Comparison of ENCODE assay signal across 1 cellular context in the genomic region with DNA sequence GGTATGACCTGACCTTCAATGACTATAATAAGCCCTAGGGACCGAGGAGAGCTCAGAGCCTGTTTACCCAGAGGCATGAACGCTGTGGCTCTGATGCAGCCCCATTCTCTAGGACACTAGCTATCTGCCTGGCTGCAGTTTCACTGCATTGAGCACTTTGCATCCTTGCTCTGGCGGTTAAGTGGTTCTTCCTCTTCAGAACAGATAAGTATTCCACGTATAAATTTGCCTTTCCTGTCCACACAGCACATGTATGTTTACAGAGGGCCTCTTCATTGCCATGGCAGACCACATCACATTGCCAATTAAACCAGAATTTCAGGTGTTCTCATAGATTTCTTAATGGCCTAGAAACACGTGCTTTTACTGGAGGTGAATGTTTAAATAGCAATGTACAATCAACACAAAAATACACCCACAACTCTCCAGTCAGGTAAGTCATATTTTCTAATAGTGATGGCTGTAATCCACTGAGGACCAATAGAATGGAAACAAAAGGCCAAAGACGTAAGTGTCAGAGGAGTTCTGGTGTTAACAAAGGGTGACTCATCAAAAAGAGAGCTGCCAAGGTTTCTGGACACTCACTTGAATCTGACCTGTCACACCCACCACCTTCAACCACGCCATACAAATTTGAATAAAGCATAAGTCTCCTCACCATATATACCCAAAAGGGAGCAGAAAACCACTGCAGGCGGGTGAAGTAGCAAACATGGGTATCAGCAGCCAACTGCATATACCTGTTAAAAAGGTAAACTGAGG.
TF ChIP-seq lines count a peak whose summit lies in the region.

No MANE protein-coding gene starts in this region.

TF ChIP-seq in WTC11, 78 proteins besides CTCF, POLR2A, EP300 and RAD21 (continued from another document):
- TF ChIP-seq, protein P1, sequence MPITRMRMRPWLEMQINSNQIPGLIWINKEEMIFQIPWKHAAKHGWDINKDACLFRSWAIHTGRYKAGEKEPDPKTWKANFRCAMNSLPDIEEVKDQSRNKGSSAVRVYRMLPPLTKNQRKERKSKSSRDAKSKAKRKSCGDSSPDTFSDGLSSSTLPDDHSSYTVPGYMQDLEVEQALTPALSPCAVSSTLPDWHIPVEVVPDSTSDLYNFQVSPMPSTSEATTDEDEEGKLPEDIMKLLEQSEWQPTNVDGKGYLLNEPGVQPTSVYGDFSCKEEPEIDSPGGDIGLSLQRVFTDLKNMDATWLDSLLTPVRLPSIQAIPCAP (CRISPR knock-in tag; IDR thresholded peaks at IDR 0.05): no peak
- TF ChIP-seq, protein P2, sequence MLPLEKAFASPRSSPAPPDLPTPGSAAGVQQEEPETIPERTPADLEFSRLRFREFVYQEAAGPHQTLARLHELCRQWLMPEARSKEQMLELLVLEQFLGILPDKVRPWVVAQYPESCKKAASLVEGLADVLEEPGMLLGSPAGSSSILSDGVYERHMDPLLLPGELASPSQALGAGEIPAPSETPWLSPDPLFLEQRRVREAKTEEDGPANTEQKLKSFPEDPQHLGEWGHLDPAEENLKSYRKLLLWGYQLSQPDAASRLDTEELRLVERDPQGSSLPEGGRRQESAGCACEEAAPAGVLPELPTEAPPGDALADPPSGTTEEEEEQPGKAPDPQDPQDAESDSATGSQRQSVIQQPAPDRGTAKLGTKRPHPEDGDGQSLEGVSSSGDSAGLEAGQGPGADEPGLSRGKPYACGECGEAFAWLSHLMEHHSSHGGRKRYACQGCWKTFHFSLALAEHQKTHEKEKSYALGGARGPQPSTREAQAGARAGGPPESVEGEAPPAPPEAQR (CRISPR knock-in tag; IDR thresholded peaks at IDR 0.05): no peak
